ENCODE assay signal across 1 cellular context in the genomic region with DNA sequence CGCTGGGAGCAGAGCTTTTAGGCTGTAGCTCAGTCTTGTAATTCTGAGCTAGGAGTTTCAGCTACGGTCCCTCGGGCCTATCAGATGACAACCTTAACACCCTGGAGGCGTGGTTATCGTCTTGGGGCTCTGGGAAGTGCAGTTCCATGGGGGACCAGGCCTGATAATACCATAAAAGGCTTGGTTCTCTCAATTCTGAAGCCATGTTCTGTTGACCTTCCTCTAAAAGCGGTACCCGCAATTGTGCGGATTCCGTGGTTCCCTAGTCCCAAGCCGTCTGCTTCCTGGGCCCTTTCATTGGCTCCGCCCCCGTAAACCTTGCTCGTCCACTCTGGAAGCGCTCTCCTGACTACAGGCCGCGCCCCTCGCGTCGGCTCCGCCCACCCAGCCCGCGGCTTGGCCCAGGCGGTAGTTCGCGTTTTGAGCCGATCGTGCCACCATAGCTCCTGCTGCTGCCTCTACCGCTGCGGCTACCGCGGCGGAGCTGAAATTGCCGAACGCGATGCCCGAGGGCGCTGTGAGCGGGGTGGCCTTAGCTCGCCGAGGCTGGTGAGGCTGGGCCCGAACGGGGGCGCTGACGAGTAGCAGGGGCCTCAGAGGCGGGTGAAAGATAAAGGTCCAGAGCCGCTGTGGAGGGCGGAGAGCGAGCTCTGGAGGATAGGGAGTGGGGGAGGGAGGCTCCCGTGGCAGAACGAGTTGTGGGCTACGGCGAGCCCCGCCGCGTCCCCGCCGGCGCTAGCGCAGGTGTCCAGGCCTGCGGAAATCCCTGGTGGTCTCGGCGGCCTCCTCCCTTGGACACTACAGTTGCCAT.
TF ChIP-seq lines count a peak whose summit lies in the region.

A gene with protein sequence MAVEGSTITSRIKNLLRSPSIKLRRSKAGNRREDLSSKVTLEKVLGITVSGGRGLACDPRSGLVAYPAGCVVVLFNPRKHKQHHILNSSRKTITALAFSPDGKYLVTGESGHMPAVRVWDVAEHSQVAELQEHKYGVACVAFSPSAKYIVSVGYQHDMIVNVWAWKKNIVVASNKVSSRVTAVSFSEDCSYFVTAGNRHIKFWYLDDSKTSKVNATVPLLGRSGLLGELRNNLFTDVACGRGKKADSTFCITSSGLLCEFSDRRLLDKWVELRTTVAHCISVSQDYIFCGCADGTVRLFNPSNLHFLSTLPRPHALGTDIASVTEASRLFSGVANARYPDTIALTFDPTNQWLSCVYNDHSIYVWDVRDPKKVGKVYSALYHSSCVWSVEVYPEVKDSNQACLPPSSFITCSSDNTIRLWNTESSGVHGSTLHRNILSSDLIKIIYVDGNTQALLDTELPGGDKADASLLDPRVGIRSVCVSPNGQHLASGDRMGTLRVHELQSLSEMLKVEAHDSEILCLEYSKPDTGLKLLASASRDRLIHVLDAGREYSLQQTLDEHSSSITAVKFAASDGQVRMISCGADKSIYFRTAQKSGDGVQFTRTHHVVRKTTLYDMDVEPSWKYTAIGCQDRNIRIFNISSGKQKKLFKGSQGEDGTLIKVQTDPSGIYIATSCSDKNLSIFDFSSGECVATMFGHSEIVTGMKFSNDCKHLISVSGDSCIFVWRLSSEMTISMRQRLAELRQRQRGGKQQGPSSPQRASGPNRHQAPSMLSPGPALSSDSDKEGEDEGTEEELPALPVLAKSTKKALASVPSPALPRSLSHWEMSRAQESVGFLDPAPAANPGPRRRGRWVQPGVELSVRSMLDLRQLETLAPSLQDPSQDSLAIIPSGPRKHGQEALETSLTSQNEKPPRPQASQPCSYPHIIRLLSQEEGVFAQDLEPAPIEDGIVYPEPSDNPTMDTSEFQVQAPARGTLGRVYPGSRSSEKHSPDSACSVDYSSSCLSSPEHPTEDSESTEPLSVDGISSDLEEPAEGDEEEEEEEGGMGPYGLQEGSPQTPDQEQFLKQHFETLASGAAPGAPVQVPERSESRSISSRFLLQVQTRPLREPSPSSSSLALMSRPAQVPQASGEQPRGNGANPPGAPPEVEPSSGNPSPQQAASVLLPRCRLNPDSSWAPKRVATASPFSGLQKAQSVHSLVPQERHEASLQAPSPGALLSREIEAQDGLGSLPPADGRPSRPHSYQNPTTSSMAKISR (N-terminal part only) (plus strand): TSS at position 423 of the 811 bp plus-strand sequence. CDS start 792 bp downstream, outside the sequence.

TF ChIP-seq in HepG2, 621 proteins besides CTCF, POLR2A, EP300 and RAD21 (continued from another document and continues in another):
- TF ChIP-seq SATB2 (CRISPR knock-in tag; IDR thresholded peaks at IDR 0.05) (no peak), SP2 (CRISPR knock-in tag; IDR thresholded peaks at IDR 0.05) (peak; percentile 54; the same call in 1 of the 2 replicates), ZNF775 (CRISPR knock-in tag; IDR thresholded peaks at IDR 0.05; ENCODE audit: borderline replicate concordance) (peak; percentile 41; the same call in 1 of the 2 replicates), ZNF672 (CRISPR knock-in tag; IDR thresholded peaks at IDR 0.05) (no peak), TP53 (CRISPR knock-in tag; conservative IDR thresholded peaks at IDR 0.05) (0 out of 2 replicates have a peak, but pooled peaks have one; percentile 36), KDM5A (IDR thresholded peaks at IDR 0.05; ENCODE audit: borderline replicate concordance, low read length) (peak; percentile 38; the same call in 1 of the 2 replicates), FOXK1 (CRISPR knock-in tag; IDR thresholded peaks at IDR 0.05; ENCODE audit: borderline replicate concordance, low read depth) (peak; percentile 56; the same call in 1 of the 2 replicates), SRY (CRISPR knock-in tag; IDR thresholded peaks at IDR 0.05) (peak; percentile 82; the same call in 1 of the 2 replicates), ELF1 (CRISPR knock-in tag; IDR thresholded peaks at IDR 0.05) (peak; percentile 79; the same call in 1 of the 2 replicates), CBFB (CRISPR knock-in tag; IDR thresholded peaks at IDR 0.05) (peak; percentile 91), CENPX (CRISPR knock-in tag; IDR thresholded peaks at IDR 0.05) (no peak), ZNF33B (CRISPR knock-in tag; IDR thresholded peaks at IDR 0.05) (peak; percentile 92; the same call in 1 of the 2 replicates), MAF1 (CRISPR knock-in tag; IDR thresholded peaks at IDR 0.05; ENCODE audit: borderline replicate concordance) (no peak), ZC3H4 (CRISPR knock-in tag; IDR thresholded peaks at IDR 0.05; ENCODE audit: borderline replicate concordance) (no peak), ARHGAP35 (CRISPR knock-in tag; IDR thresholded peaks at IDR 0.05; ENCODE audit: borderline replicate concordance) (peak; percentile 83; the same call in 1 of the 2 replicates), FOXA3 (CRISPR knock-in tag; IDR thresholded peaks at IDR 0.05) (peak; percentile 52), CHD4 (IDR thresholded peaks at IDR 0.05; ENCODE audit: borderline replicate concordance, low read length) (no peak), ZNF781 (CRISPR knock-in tag; IDR thresholded peaks at IDR 0.05; ENCODE audit: borderline replicate concordance, not compliant biosample characterization) (peak; percentile 39), ZNF614 (CRISPR knock-in tag; IDR thresholded peaks at IDR 0.05; ENCODE audit: borderline replicate concordance) (peak; percentile 93; the same call in 1 of the 2 replicates), ZSCAN20 (CRISPR knock-in tag; IDR thresholded peaks at IDR 0.05; ENCODE audit: borderline replicate concordance) (no peak), REL (CRISPR knock-in tag; conservative IDR thresholded peaks at IDR 0.05) (peak; percentile 53; the same call in 1 of the 2 replicates)
- TF ChIP-seq, protein P1, sequence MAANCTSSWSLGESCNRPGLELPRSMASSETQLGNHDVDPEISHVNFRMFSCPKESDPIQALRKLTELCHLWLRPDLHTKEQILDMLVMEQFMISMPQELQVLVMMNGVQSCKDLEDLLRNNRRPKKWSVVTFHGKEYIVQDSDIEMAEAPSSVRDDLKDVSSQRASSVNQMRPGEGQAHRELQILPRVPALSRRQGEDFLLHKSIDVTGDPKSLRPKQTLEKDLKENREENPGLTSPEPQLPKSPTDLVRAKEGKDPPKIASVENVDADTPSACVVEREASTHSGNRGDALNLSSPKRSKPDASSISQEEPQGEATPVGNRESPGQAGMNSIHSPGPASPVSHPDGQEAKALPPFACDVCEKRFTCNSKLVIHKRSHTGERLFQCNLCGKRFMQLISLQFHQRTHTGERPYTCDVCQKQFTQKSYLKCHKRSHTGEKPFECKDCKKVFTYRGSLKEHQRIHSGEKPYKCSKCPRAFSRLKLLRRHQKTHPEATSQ (CRISPR knock-in tag; IDR thresholded peaks at IDR 0.05; ENCODE audit: borderline replicate concordance), result peak; percentile 93
- TF ChIP-seq, protein P2, sequence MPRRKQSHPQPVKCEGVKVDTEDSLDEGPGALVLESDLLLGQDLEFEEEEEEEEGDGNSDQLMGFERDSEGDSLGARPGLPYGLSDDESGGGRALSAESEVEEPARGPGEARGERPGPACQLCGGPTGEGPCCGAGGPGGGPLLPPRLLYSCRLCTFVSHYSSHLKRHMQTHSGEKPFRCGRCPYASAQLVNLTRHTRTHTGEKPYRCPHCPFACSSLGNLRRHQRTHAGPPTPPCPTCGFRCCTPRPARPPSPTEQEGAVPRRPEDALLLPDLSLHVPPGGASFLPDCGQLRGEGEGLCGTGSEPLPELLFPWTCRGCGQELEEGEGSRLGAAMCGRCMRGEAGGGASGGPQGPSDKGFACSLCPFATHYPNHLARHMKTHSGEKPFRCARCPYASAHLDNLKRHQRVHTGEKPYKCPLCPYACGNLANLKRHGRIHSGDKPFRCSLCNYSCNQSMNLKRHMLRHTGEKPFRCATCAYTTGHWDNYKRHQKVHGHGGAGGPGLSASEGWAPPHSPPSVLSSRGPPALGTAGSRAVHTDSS (CRISPR knock-in tag; conservative IDR thresholded peaks at IDR 0.05), result no peak
- TF ChIP-seq, protein P3, sequence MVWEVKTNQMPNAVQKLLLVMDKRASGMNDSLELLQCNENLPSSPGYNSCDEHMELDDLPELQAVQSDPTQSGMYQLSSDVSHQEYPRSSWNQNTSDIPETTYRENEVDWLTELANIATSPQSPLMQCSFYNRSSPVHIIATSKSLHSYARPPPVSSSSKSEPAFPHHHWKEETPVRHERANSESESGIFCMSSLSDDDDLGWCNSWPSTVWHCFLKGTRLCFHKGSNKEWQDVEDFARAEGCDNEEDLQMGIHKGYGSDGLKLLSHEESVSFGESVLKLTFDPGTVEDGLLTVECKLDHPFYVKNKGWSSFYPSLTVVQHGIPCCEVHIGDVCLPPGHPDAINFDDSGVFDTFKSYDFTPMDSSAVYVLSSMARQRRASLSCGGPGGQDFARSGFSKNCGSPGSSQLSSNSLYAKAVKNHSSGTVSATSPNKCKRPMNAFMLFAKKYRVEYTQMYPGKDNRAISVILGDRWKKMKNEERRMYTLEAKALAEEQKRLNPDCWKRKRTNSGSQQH (CRISPR knock-in tag; IDR thresholded peaks at IDR 0.05; ENCODE audit: low read depth), result no peak
- TF ChIP-seq, protein P4, sequence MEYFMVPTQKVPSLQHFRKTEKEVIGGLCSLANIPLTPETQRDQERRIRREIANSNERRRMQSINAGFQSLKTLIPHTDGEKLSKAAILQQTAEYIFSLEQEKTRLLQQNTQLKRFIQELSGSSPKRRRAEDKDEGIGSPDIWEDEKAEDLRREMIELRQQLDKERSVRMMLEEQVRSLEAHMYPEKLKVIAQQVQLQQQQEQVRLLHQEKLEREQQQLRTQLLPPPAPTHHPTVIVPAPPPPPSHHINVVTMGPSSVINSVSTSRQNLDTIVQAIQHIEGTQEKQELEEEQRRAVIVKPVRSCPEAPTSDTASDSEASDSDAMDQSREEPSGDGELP (IDR thresholded peaks at IDR 0.05; ENCODE audit: borderline replicate concordance, low read depth), result peak; percentile 72; the same call in 1 of the 2 replicates
- TF ChIP-seq, protein P5, sequence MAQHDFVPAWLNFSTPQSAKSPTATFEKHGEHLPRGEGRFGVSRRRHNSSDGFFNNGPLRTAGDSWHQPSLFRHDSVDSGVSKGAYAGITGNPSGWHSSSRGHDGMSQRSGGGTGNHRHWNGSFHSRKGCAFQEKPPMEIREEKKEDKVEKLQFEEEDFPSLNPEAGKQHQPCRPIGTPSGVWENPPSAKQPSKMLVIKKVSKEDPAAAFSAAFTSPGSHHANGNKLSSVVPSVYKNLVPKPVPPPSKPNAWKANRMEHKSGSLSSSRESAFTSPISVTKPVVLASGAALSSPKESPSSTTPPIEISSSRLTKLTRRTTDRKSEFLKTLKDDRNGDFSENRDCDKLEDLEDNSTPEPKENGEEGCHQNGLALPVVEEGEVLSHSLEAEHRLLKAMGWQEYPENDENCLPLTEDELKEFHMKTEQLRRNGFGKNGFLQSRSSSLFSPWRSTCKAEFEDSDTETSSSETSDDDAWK (CRISPR knock-in tag; IDR thresholded peaks at IDR 0.05), result no peak
- TF ChIP-seq, protein P6, sequence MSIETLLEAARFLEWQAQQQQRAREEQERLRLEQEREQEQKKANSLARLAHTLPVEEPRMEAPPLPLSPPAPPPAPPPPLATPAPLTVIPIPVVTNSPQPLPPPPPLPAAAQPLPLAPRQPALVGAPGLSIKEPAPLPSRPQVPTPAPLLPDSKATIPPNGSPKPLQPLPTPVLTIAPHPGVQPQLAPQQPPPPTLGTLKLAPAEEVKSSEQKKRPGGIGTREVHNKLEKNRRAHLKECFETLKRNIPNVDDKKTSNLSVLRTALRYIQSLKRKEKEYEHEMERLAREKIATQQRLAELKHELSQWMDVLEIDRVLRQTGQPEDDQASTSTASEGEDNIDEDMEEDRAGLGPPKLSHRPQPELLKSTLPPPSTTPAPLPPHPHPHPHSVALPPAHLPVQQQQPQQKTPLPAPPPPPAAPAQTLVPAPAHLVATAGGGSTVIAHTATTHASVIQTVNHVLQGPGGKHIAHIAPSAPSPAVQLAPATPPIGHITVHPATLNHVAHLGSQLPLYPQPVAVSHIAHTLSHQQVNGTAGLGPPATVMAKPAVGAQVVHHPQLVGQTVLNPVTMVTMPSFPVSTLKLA (IDR thresholded peaks at IDR 0.05), result no peak; the same call in 1 of the 2 replicates
- TF ChIP-seq, protein P7, sequence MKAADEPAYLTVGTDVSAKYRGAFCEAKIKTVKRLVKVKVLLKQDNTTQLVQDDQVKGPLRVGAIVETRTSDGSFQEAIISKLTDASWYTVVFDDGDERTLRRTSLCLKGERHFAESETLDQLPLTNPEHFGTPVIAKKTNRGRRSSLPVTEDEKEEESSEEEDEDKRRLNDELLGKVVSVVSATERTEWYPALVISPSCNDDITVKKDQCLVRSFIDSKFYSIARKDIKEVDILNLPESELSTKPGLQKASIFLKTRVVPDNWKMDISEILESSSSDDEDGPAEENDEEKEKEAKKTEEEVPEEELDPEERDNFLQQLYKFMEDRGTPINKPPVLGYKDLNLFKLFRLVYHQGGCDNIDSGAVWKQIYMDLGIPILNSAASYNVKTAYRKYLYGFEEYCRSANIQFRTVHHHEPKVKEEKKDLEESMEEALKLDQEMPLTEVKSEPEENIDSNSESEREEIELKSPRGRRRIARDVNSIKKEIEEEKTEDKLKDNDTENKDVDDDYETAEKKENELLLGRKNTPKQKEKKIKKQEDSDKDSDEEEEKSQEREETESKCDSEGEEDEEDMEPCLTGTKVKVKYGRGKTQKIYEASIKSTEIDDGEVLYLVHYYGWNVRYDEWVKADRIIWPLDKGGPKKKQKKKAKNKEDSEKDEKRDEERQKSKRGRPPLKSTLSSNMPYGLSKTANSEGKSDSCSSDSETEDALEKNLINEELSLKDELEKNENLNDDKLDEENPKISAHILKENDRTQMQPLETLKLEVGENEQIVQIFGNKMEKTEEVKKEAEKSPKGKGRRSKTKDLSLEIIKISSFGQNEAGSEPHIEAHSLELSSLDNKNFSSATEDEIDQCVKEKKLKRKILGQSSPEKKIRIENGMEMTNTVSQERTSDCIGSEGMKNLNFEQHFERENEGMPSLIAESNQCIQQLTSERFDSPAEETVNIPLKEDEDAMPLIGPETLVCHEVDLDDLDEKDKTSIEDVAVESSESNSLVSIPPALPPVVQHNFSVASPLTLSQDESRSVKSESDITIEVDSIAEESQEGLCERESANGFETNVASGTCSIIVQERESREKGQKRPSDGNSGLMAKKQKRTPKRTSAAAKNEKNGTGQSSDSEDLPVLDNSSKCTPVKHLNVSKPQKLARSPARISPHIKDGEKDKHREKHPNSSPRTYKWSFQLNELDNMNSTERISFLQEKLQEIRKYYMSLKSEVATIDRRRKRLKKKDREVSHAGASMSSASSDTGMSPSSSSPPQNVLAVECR (CRISPR knock-in tag; IDR thresholded peaks at IDR 0.05; ENCODE audit: borderline replicate concordance), result peak; percentile 90
